In genomic region chr7:122183106-122183505, GRCh38 we compare ENCODE assay signal across 29 cellular contexts.
"Had no signal": no experiment of that assay in that cellular context is flagged by ENCODE, and none has a peak within 500 bp of the region (broad histone marks: within the 10 kb centered on the region; RNA-seq: fewer than 3 reads in every experiment).

No MANE protein-coding gene starts in this region.

- H3K27ac ChIP-seq: lower lobe of right lung, neural progenitor cell, neutrophil, ovary, prostate gland, skin epidermis, stomach, testis, thyroid gland, transverse colon, uterus had no signal

- H3K36me3 ChIP-seq: lower lobe of right lung, neural progenitor cell, neutrophil, ovary, prostate gland, stomach, thyroid gland, transverse colon, uterus had no signal

- H3K9me3 ChIP-seq: lower lobe of right lung, neutrophil, ovary, prostate gland, stomach, testis, thyroid gland, transverse colon, uterus had no signal

- H3K4me1 ChIP-seq: lower lobe of right lung, neural progenitor cell, prostate gland, stomach, testis, thyroid gland, transverse colon, uterus had no signal

- H3K27me3 ChIP-seq: neural progenitor cell, neutrophil, ovary, stomach, testis, thyroid gland, transverse colon, uterus had no signal

- ATAC-seq: left cardiac atrium; left lobe of liver; natural killer cell; right cardiac atrium; sciatic nerve; stimulated activated naive B cell treated with anti-CD40 and anti-IgM and Interleukin-4, amounts not matched to agents 10 μg/mL and 1 μg/mL and 100 μg/mL, for 72 hours; stimulated activated naive CD8-positive, alpha-beta T cell treated with anti-CD3 and anti-CD28 coated beads, Interleukin-15, Interleukin-2, amounts not matched to agents 100 U/mL and 50 U/mL, for 24 hours had no signal

- H3K4me3 ChIP-seq: lower lobe of right lung, neural progenitor cell, ovary, prostate gland, skin epidermis, stomach, testis, thyroid gland, transverse colon, uterus had no signal

- DNase-seq: hypothalamus; islet precursor cell; left cardiac atrium; lower lobe of right lung; mesendoderm; naive B cell; natural killer cell; nephron progenitor cell; ovary; posterior cingulate gyrus; retina; right cardiac atrium; stimulated activated CD4-positive, alpha-beta T cell treated with anti-CD3 and anti-CD28 coated beads, Interleukin-12 subunit alpha, Interleukin-12 subunit beta, amount 100 ng/mL, for 4 hours; stimulated activated CD4-positive, alpha-beta T cell treated with anti-CD3 and anti-CD28 coated beads, Interleukin-15, amount 100 ng/mL, for 24 hours; stimulated activated CD4-positive, alpha-beta T cell treated with anti-CD3 and anti-CD28 coated beads, Interleukin-2, amount 100 ng/mL, for 24 hours; stimulated activated CD4-positive, alpha-beta T cell treated with anti-CD3 and anti-CD28 coated beads, Interleukin-4, amount 100 ng/mL, for 1 hour; stimulated activated naive B cell treated with anti-CD40 and anti-IgM and Interleukin-4, amounts not matched to agents 10 μg/mL and 1 μg/mL and 100 μg/mL, for 72 hours; stimulated activated naive CD8-positive, alpha-beta T cell treated with anti-CD3 and anti-CD28 coated beads, Interleukin-15, Interleukin-2, amounts not matched to agents 100 U/mL and 50 U/mL, for 24 hours; stomach; testis; thyroid gland; transverse colon; uterus had no signal
